Comparison of ENCODE assay signal across 8 cellular contexts in genomic region chr11:65354265-65355012, GRCh38. TPM values are rescaled to one million over a fixed set of nuclear protein-coding genes. Genes with fewer than 3 reads are reported as not detected.
DNase-seq lines count a peak whose midpoint lies in the region; TF ChIP-seq lines count a peak whose summit lies in the region.

TSS of gene TIGD3 (plus strand) at chr11:65354751. CDS start at chr11:65355809, 1,058 bp downstream.

- H3K9me3 Mint-ChIP-seq in activated T-helper 2 cell treated with anti-CD3 and anti-CD28 coated beads, Interferon-gamma antibody, Interleukin-2, Interleukin-4, amounts not matched to agents 10 μg/mL and 5 μg/mL and 100 μg/mL, durations not matched to agents 14 hours and 24 hours and 36 hours, result no peaks in the 10 kb centered on the region
- no peaks in the 10 kb centered on the region for H3K9me3 Mint-ChIP-seq in nephron

- H3K27ac Mint-ChIP-seq in activated T-helper 2 cell treated with anti-CD3 and anti-CD28 coated beads, Interferon-gamma antibody, Interleukin-2, Interleukin-4, amounts not matched to agents 10 μg/mL and 5 μg/mL and 100 μg/mL, durations not matched to agents 14 hours and 24 hours and 36 hours, result peak within 1 kb of the TSS; percentile 80
- H3K27ac Mint-ChIP-seq in nephron, result peak within 1 kb of the TSS; percentile 2 to 78 (median 77)

- intact Hi-C loops in activated T-helper 2 cell treated with anti-CD3 and anti-CD28 coated beads, Interferon-gamma antibody, Interleukin-2, Interleukin-4, amounts not matched to agents 10 μg/mL and 5 μg/mL and 100 μg/mL, durations not matched to agents 14 hours and 24 hours and 36 hours (cut with micrococcal nuclease), result loop anchor here (2.0 kb wide), 1 partner anchor 20 kb away; no protein-coding TSS in a partner anchor

- H3K27me3 Mint-ChIP-seq in activated T-helper 2 cell treated with anti-CD3 and anti-CD28 coated beads, Interferon-gamma antibody, Interleukin-2, Interleukin-4, amounts not matched to agents 10 μg/mL and 5 μg/mL and 100 μg/mL, durations not matched to agents 14 hours and 24 hours and 36 hours (ENCODE audit: low read depth), result peaks cover 11% of the 10 kb centered on the region
- H3K27me3 Mint-ChIP-seq in nephron (ENCODE audit: low read depth), result peaks cover 30% of the 10 kb centered on the region

- no peak for TF ChIP-seq CTCF in fibroblast of pulmonary artery (IDR thresholded peaks at IDR 0.05; ENCODE audit: low read length, missing control alignments)
- TF ChIP-seq CTCF in nephron (IDR thresholded peaks at IDR 0.05; ENCODE audit: unreplicated experiment in 3 of 3), result no peak

- peak; percentile 96 for DNase-seq in EH (ENCODE audit: low read depth)
- peak; percentile 90 for DNase-seq in H4 (ENCODE audit: low spot score)
- DNase-seq in LoVo (ENCODE audit: low spot score), result peak; percentile 94
- peak; percentile 99 for DNase-seq in RPMI8226
- DNase-seq in activated T-helper 2 cell treated with anti-CD3 and anti-CD28 coated beads, Interferon-gamma antibody, Interleukin-2, Interleukin-4, amounts not matched to agents 10 μg/mL and 5 μg/mL and 100 μg/mL, durations not matched to agents 14 hours and 24 hours and 36 hours (ENCODE audit: low spot score), result peak; percentile 94
- peak; percentile 94 for DNase-seq in fibroblast of pulmonary artery (ENCODE audit: low read depth)
- peak; percentile 97 for DNase-seq in stimulated activated naive CD4-positive, alpha-beta T cell treated with Interleukin-2 at 50 U/mL for 16 hours (lab: John Stamatoyannopoulos, UW)

- H3K4me3 ChIP-seq in fibroblast of pulmonary artery (replicated peaks; ENCODE audit: low read depth, low read length), result peak within 1 kb of the TSS; percentile 60

- H3K4me3 Mint-ChIP-seq in activated T-helper 2 cell treated with anti-CD3 and anti-CD28 coated beads, Interferon-gamma antibody, Interleukin-2, Interleukin-4, amounts not matched to agents 10 μg/mL and 5 μg/mL and 100 μg/mL, durations not matched to agents 14 hours and 24 hours and 36 hours (ENCODE audit: low read depth), result peak within 1 kb of the TSS; percentile 87
- H3K4me3 Mint-ChIP-seq in nephron, result peak within 1 kb of the TSS; percentile 84 to 91 (median 87)

- peaks cover 13% of the 10 kb centered on the region for H3K4me1 Mint-ChIP-seq in activated T-helper 2 cell treated with anti-CD3 and anti-CD28 coated beads, Interferon-gamma antibody, Interleukin-2, Interleukin-4, amounts not matched to agents 10 μg/mL and 5 μg/mL and 100 μg/mL, durations not matched to agents 14 hours and 24 hours and 36 hours (ENCODE audit: low read depth)
- peaks cover 18% of the 10 kb centered on the region for H3K4me1 Mint-ChIP-seq in nephron

- H3K36me3 Mint-ChIP-seq in activated T-helper 2 cell treated with anti-CD3 and anti-CD28 coated beads, Interferon-gamma antibody, Interleukin-2, Interleukin-4, amounts not matched to agents 10 μg/mL and 5 μg/mL and 100 μg/mL, durations not matched to agents 14 hours and 24 hours and 36 hours (ENCODE audit: low read depth), result peaks cover 26% of the 10 kb centered on the region
- peaks cover 23% of the 10 kb centered on the region for H3K36me3 Mint-ChIP-seq in nephron (ENCODE audit: low read depth)

RNA-seq across cellular contexts. Expression of gene TIGD3, which starts in this region (rescaled TPM):
- 1.1 and 1.6 TPM in 2 replicates for total RNA-seq in H4 (2014; rRNA removed; shearing (Covaris generic))
- total RNA-seq in activated T-helper 2 cell treated with anti-CD3 and anti-CD28 coated beads, Interferon-gamma antibody, Interleukin-2, Interleukin-4, amounts not matched to agents 10 μg/mL and 5 μg/mL and 100 μg/mL, durations not matched to agents 14 hours and 24 hours and 36 hours, result 1.3 and 1.6 TPM in 2 replicates

Comparison
In these comparisons a context has a peak if more than half of its experiments do, and no peak if none do; other contexts are left out.
1. Peak in every context shown above with its lines: DNase-seq and H3K4me3 ChIP-seq.